In genomic region chr12:22865822-22866221, GRCh38 we compare ENCODE assay signal across 24 cellular contexts.
"Had no signal": no experiment of that assay in that cellular context is flagged by ENCODE, and none has a peak within 500 bp of the region (broad histone marks: within the 10 kb centered on the region; RNA-seq: fewer than 3 reads in every experiment).

No MANE protein-coding gene starts in this region.

- DNase-seq: heart right ventricle; islet precursor cell; left ventricle myocardium inferior; midbrain; mucosa of descending colon; naive thymus-derived CD4-positive, alpha-beta T cell; nucleus accumbens; ovary; sigmoid colon; stimulated activated CD4-positive, alpha-beta T cell treated with anti-CD3 and anti-CD28 coated beads, Interleukin-1b, Interleukin-23, amount 100 ng/mL, for 48 hours; stimulated activated CD4-positive, alpha-beta T cell treated with anti-CD3 and anti-CD28 coated beads, Interleukin-2, amount 100 ng/mL, for 48 hours; stimulated activated CD4-positive, alpha-beta T cell treated with anti-CD3 and anti-CD28 coated beads, Interleukin-4, amount 100 ng/mL, for 4 hours; stimulated activated CD8-positive, alpha-beta memory T cell treated with anti-CD3 and anti-CD28 coated beads, Interleukin-4, amount 100 ng/mL, for 48 hours; stimulated activated naive CD4-positive, alpha-beta T cell; tibial artery; trophoblast cell; upper lobe of right lung; uterus had no signal

- H3K27ac ChIP-seq: heart right ventricle, hepatocyte, left ventricle myocardium inferior, ovary, right atrium auricular region, sigmoid colon, suprapubic skin, thoracic aorta, tibial artery, upper lobe of right lung, uterus had no signal

- H2AFZ ChIP-seq: hepatocyte had no signal

- H3K4me3 ChIP-seq: heart right ventricle, hepatocyte, left ventricle myocardium inferior, lung, mucosa of descending colon, ovary, right atrium auricular region, sigmoid colon, smooth muscle cell, suprapubic skin, thoracic aorta, tibial artery, upper lobe of right lung, uterus had no signal

- H3K79me2 ChIP-seq: hepatocyte had no signal

- ATAC-seq: heart right ventricle; mucosa of descending colon; naive thymus-derived CD4-positive, alpha-beta T cell; upper lobe of right lung had no signal

- H3K27me3 ChIP-seq: hepatocyte, ovary, right atrium auricular region, sigmoid colon, suprapubic skin, tibial artery, uterus had no signal

- H3K9me3 ChIP-seq: left ventricle myocardium inferior, mucosa of descending colon, ovary, right atrium auricular region, sigmoid colon, suprapubic skin, thoracic aorta, tibial artery, upper lobe of right lung, uterus had no signal

- H3K4me2 ChIP-seq: hepatocyte, smooth muscle cell had no signal

- H3K36me3 ChIP-seq: heart right ventricle, left ventricle myocardium inferior, ovary, right atrium auricular region, sigmoid colon, suprapubic skin, thoracic aorta, tibial artery, upper lobe of right lung, uterus had no signal

- H3K4me1 ChIP-seq: heart right ventricle, left ventricle myocardium inferior, right atrium auricular region, sigmoid colon, suprapubic skin, upper lobe of right lung, uterus had no signal
